1 cellular context compared by ENCODE assay signal in genomic region chr18:8881103-8881502, GRCh38.
TF ChIP-seq lines count a peak whose summit lies in the region.

No MANE protein-coding gene starts in this region.

TF ChIP-seq in K562, 482 proteins besides CTCF, POLR2A, EP300 and RAD21 (continued from another document):
- TF ChIP-seq HLTF (IDR thresholded peaks at IDR 0.05) (peak; percentile 74; the same call in 1 of the 2 replicates), ARHGAP35 (IDR thresholded peaks at IDR 0.05; ENCODE audit: partially characterized antibody) (peak; percentile 61)
TF ChIP-seq in K562: peak in this region for 19.
